ENCODE assay signal across 27 cellular contexts in genomic region chr10:118214751-118215150, GRCh38.
"Had no signal": no experiment of that assay in that cellular context is flagged by ENCODE, and none has a peak within 500 bp of the region (broad histone marks: within the 10 kb centered on the region; RNA-seq: fewer than 3 reads in every experiment).

No MANE protein-coding gene starts in this region.

- H3K27me3 ChIP-seq: ascending aorta, body of pancreas, Peyer's patch had no signal

- H3K4me3 Mint-ChIP-seq: activated B cell treated with CpG ODN at 0.5 μM for 24 hours; activated CD4-positive, alpha-beta T cell treated with anti-CD3 and anti-CD28 coated beads, Interleukin-2, amount 10 ng/mL, durations not matched to agents 24 days and 14 days; activated naive CD8-positive, alpha-beta T cell treated with anti-CD3 and anti-CD28 coated beads, Interleukin-2, amount 50 U/mL, for 24 hours; activated T-cell treated with anti-CD3 and anti-CD28 coated beads, Interleukin-2, amount 50 U/mL, for 4 hours had no signal

- DNase-seq: activated B cell treated with CpG ODN at 0.5 μM for 24 hours; activated CD4-positive, alpha-beta T cell treated with anti-CD3 and anti-CD28 coated beads for 1 hour; activated CD4-positive, alpha-beta T cell treated with anti-CD3 and anti-CD28 coated beads, Interleukin-2, amount 10 ng/mL, durations not matched to agents 24 days and 14 days; activated CD4-positive, alpha-beta T cell treated with anti-CD3 and anti-CD28 coated beads, Interleukin-2, amount 50 U/mL, for 48 hours; activated CD8-positive, alpha-beta memory T cell treated with anti-CD3 and anti-CD28 coated beads for 24 hours; activated effector memory CD4-positive, alpha-beta T cell treated with anti-CD3 and anti-CD28 coated beads, Interleukin-2, amount 50 U/mL, for 16 hours; activated naive CD4-positive, alpha-beta T cell treated with Interleukin-2 at 50 U/mL for 16 hours; activated naive CD8-positive, alpha-beta T cell treated with anti-CD3 and anti-CD28 coated beads, Interleukin-2, amount 50 U/mL, for 24 hours; activated T-cell treated with anti-CD3 and anti-CD28 coated beads, Interleukin-2, amount 50 U/mL, for 4 hours; amniotic stem cell; body of pancreas; central memory CD4-positive, alpha-beta T cell; Kasumi-1; KBM-7; NCI-H1092; NCI-H1417; NCI-H1694; NCI-H2029; NCI-H345; NCI-H510A treated with DMSO at 0.1 percent for 48 hours; NCI-H69; Peyer's patch; SHP77 treated with DMSO at 0.1 percent for 48 hours; T-helper 2 cell; T1000 had no signal

- ATAC-seq: activated naive CD4-positive, alpha-beta T cell treated with anti-CD3 and anti-CD28 coated beads, Interleukin-2, amount 50 U/mL, for 72 hours; activated naive CD8-positive, alpha-beta T cell treated with anti-CD3 and anti-CD28 coated beads, Interleukin-2, amount 50 U/mL, for 24 hours; activated T-cell treated with anti-CD3 and anti-CD28 coated beads, Interleukin-2, amount 50 U/mL, for 4 hours; body of pancreas had no signal

- H3K36me3 Mint-ChIP-seq: activated naive CD4-positive, alpha-beta T cell treated with anti-CD3 and anti-CD28 coated beads, Interleukin-2, amount 50 U/mL, for 72 hours had no signal

- H3K4me1 ChIP-seq: ascending aorta, body of pancreas, Peyer's patch had no signal

- H3K4me3 ChIP-seq: ascending aorta, body of pancreas, Peyer's patch had no signal

- H3K9me3 ChIP-seq: ascending aorta, body of pancreas, Peyer's patch had no signal

- H3K27ac ChIP-seq: ascending aorta, body of pancreas, Peyer's patch had no signal

- H3K36me3 ChIP-seq: ascending aorta, Peyer's patch had no signal

- H3K27ac Mint-ChIP-seq: activated B cell treated with CpG ODN at 0.5 μM for 24 hours; activated CD4-positive, alpha-beta T cell treated with anti-CD3 and anti-CD28 coated beads, Interleukin-2, amount 10 ng/mL, durations not matched to agents 24 days and 14 days; activated naive CD4-positive, alpha-beta T cell treated with anti-CD3 and anti-CD28 coated beads, Interleukin-2, amount 50 U/mL, for 72 hours; activated naive CD8-positive, alpha-beta T cell treated with anti-CD3 and anti-CD28 coated beads, Interleukin-2, amount 50 U/mL, for 24 hours had no signal

- H3K4me1 Mint-ChIP-seq: activated B cell treated with CpG ODN at 0.5 μM for 24 hours; activated CD4-positive, alpha-beta T cell treated with anti-CD3 and anti-CD28 coated beads, Interleukin-2, amount 10 ng/mL, durations not matched to agents 24 days and 14 days had no signal
